In genomic region chr2:176068037-176068832, GRCh38 we compare ENCODE assay signal across 24 cellular contexts. TPM values are rescaled to one million over a fixed set of nuclear protein-coding genes. Genes with fewer than 3 reads are reported as not detected.
DNase-seq lines count a peak whose midpoint lies in the region; ATAC-seq, FAIRE-seq and TF ChIP-seq lines count a peak whose summit lies in the region.
"Had no signal": no experiment of that assay in that cellular context is flagged by ENCODE, and none has a peak within 500 bp of the region (broad histone marks: within the 10 kb centered on the region; RNA-seq: fewer than 3 reads in every experiment).

No MANE protein-coding gene starts in this region.

- POLR2A ChIA-PET in SK-N-SH (lab: Yijun Ruan, JAX): no interaction called here

- H2BK12ac ChIP-seq in trophoblast cell (ENCODE audit: low read length): no peak overlapping the region

- no peak overlapping the region for H2BK120ac ChIP-seq in trophoblast cell (ENCODE audit: insufficient read depth, low read length, poor library complexity)

- H3K4me1 ChIP-seq in right cardiac atrium (ENCODE audit: control insufficient read depth, insufficient read depth, low read length) (peaks cover 2% of the 10 kb centered on the region), heart right ventricle (peaks cover 0 to 26% (median 18%) of the 10 kb centered on the region in 9 donors), trophoblast cell (ENCODE audit: control insufficient read depth in 1 of 2, insufficient read depth in 2 of 2, low read length in 2 of 2) (peaks cover 4 to 5% of the 10 kb centered on the region in 2 experiments), SK-N-SH (ENCODE audit: control insufficient read depth in 1 of 2, insufficient read depth in 2 of 2, low read depth in 1 of 2, low read length in 1 of 2) (no peaks in the 10 kb centered on the region)

- peaks cover 2% of the 10 kb centered on the region for H3K79me1 ChIP-seq in trophoblast cell (ENCODE audit: low read length)

- H3K9ac ChIP-seq in trophoblast cell (ENCODE audit: low read length): no peak overlapping the region
- H3K9ac ChIP-seq in SK-N-SH: no peak overlapping the region

- peaks cover 2% of the 10 kb centered on the region for H3K79me2 ChIP-seq in trophoblast cell (ENCODE audit: control insufficient read depth, insufficient read depth, low read length, poor library complexity)
- no peaks in the 10 kb centered on the region for H3K79me2 ChIP-seq in SK-N-SH (ENCODE audit: insufficient read depth)

- FAIRE-seq in HTR-8/SVneo (lab: Jason Lieb, UNC): no peak
- FAIRE-seq: GM12892, islet of Langerhans, K562 had no signal

- TF ChIP-seq CTCF in heart right ventricle (IDR thresholded peaks at IDR 0.05) (no peak), dorsolateral prefrontal cortex (IDR thresholded peaks at IDR 0.05 in 54 of 56, conservative IDR thresholded peaks at IDR 0.05 in 2 of 56; ENCODE audit: low read depth in 1 of 56, partially characterized antibody in 56 of 56) (no peak), SK-N-SH (IDR thresholded peaks at IDR 0.05) (no peak)

- no peak overlapping the region for H3K4ac ChIP-seq in trophoblast cell (ENCODE audit: low read depth, low read length)

- no peak for ATAC-seq in right cardiac atrium
- ATAC-seq in heart right ventricle: no peak
- ATAC-seq in left colon: peak; percentile 25
- ATAC-seq in stimulated activated naive CD8-positive, alpha-beta T cell treated with anti-CD3 and anti-CD28 coated beads, Interleukin-15, Interleukin-2, amounts not matched to agents 100 U/mL and 50 U/mL, for 24 hours: no peak

- no peaks in the 10 kb centered on the region for H4K20me1 ChIP-seq in SK-N-SH (ENCODE audit: insufficient read depth)

- H3F3A ChIP-seq in SK-N-SH (replicated peaks; ENCODE audit: insufficient read depth): no peaks in the 10 kb centered on the region

- H3K27ac ChIP-seq in right cardiac atrium (ENCODE audit: low read length): no peak overlapping the region
- no peak overlapping the region for H3K27ac ChIP-seq in heart right ventricle
- H3K27ac ChIP-seq in trophoblast cell (ENCODE audit: low read depth, low read length): no peak overlapping the region
- no peak overlapping the region for H3K27ac ChIP-seq in dorsolateral prefrontal cortex
- no peak overlapping the region for H3K27ac ChIP-seq in SK-N-SH (ENCODE audit: low read depth in 2 of 2, low read length in 1 of 2)
- H3K27ac ChIP-seq: C4-2B, VCaP had no signal

- peak overlapping the region; percentile 57 for H3K4me2 ChIP-seq in trophoblast cell (ENCODE audit: low read length)
- H3K4me2 ChIP-seq in SK-N-SH: no peak overlapping the region

- H3K23ac ChIP-seq in trophoblast cell (ENCODE audit: low read length): no peak overlapping the region

- H3K9me3 ChIP-seq in right cardiac atrium (ENCODE audit: control insufficient read depth, low read length) (no peaks in the 10 kb centered on the region), heart right ventricle (no peaks in the 10 kb centered on the region), trophoblast cell (ENCODE audit: insufficient read depth, low read depth, low read length) (peaks cover 11% of the 10 kb centered on the region), SK-N-SH (no peaks in the 10 kb centered on the region)

- no peaks in the 10 kb centered on the region for H3K9me2 ChIP-seq in SK-N-SH

- H3K36me3 ChIP-seq in heart right ventricle (no peaks in the 10 kb centered on the region), trophoblast cell (ENCODE audit: control insufficient read depth in 1 of 2, insufficient read depth in 2 of 2, low read length in 2 of 2) (no peaks in the 10 kb centered on the region), SK-N-SH (replicated peaks in 1 of 2; ENCODE audit: control insufficient read depth in 1 of 2, insufficient read depth in 2 of 2, low read length in 1 of 2) (no peaks in the 10 kb centered on the region)

- H3K18ac ChIP-seq in trophoblast cell (ENCODE audit: low read length): no peak overlapping the region

- no peak overlapping the region for H4K12ac ChIP-seq in trophoblast cell (ENCODE audit: low read depth, low read length)

- no peak overlapping the region for H2AK5ac ChIP-seq in trophoblast cell (ENCODE audit: low read length)

- H3K27me3 ChIP-seq in right cardiac atrium (ENCODE audit: control insufficient read depth, insufficient read depth) (no peaks in the 10 kb centered on the region), heart right ventricle (peaks cover 43 to 100% (median 98%) of the 10 kb centered on the region in 7 donors), trophoblast cell (ENCODE audit: insufficient read depth, low read length) (peaks cover 70% of the 10 kb centered on the region), dorsolateral prefrontal cortex (peaks cover 26 to 100% (median 85%) of the 10 kb centered on the region in 45 donors), SK-N-SH (ENCODE audit: insufficient read depth) (no peaks in the 10 kb centered on the region; the same call in 1 of the 2 replicates)

- H4K8ac ChIP-seq in trophoblast cell (ENCODE audit: low read depth, low read length): no peak overlapping the region

- WGBS in right cardiac atrium: 7% methylated on average over 41 of the region's 41 CpGs
- 12 to 14% methylated on average over 41 of the region's 41 CpGs for WGBS in heart right ventricle, 2 donors
- no CpG with 5 or more reads among the region's 41 CpGs for WGBS in trophoblast cell (ENCODE audit: extremely low coverage, insufficient coverage, insufficient read length)
- 80% methylated on average over 38 of the region's 41 CpGs for WGBS in SK-N-SH (ENCODE audit: low lambda C conversion rate)

- CTCF ChIA-PET in SK-N-SH (lab: Yijun Ruan, JAX): interaction anchor here (1.0 to 2.1 kb wide), 4 partner anchors 11 to 378 kb away, joined by 3 to 8 read pairs (median 5); no protein-coding TSS in a partner anchor

- no peak overlapping the region for H2BK5ac ChIP-seq in trophoblast cell (ENCODE audit: low read depth, low read length, poor library complexity)

- TF ChIP-seq EP300 in SK-N-SH (IDR thresholded peaks at IDR 0.05; ENCODE audit: borderline replicate concordance in 1 of 2, low read depth in 1 of 2, low read length in 1 of 2): no peak

- DNase-seq in right cardiac atrium: no peak
- DNase-seq in heart right ventricle: no peak
- DNase-seq in left colon: no peak
- DNase-seq in trophoblast cell: no peak
- DNase-seq in HTR-8/SVneo (ENCODE audit: insufficient read length, low spot score): no peak
- DNase-seq in stimulated activated naive CD8-positive, alpha-beta T cell treated with anti-CD3 and anti-CD28 coated beads, Interleukin-15, Interleukin-2, amounts not matched to agents 100 U/mL and 50 U/mL, for 24 hours: no peak
- DNase-seq in dorsolateral prefrontal cortex: no peak
- no peak for DNase-seq in SK-N-SH
- DNase-seq: activated CD4-positive, alpha-beta T cell treated with anti-CD3 and anti-CD28 coated beads, Interleukin-2, amount 50 U/mL, for 48 hours; activated naive CD4-positive, alpha-beta T cell treated with Interleukin-2 at 50 U/mL for 16 hours; anterior cingulate cortex; cerebellar nuclear complex; GF-D8; NCI-H1694; NCI-H774; SIG-M5; stimulated activated naive CD4-positive, alpha-beta T cell had no signal

- no peak overlapping the region for H3K14ac ChIP-seq in trophoblast cell (ENCODE audit: low read length)

- TF ChIP-seq RAD21 in SK-N-SH (IDR thresholded peaks at IDR 0.05; ENCODE audit: low read length): no peak

- no peak overlapping the region for H4K91ac ChIP-seq in trophoblast cell (ENCODE audit: low read depth, low read length)

- intact Hi-C loops in right cardiac atrium (cut with DNase I): no loop called here
- intact Hi-C loops in heart right ventricle (cut with DNase I): loop anchor here in 1 of 10 donors (2.0 kb wide), 1 partner anchor 55 kb away; the partner anchor contains the start of gene HOXD9
- intact Hi-C loops in left colon (cut with DNase I, micrococcal nuclease): no loop called here
- intact Hi-C loops in dorsolateral prefrontal cortex (cut with DNase I): no loop called here

- H3K4me3 ChIP-seq in right cardiac atrium (ENCODE audit: low read length): peak overlapping the region; percentile 43
- H3K4me3 ChIP-seq in heart right ventricle: peak overlapping the region in 5 of 10 donors; percentile 30 to 42 (median 35)
- no peak overlapping the region for H3K4me3 ChIP-seq in trophoblast cell (ENCODE audit: low read depth, low read length)
- H3K4me3 ChIP-seq in dorsolateral prefrontal cortex: peak overlapping the region in 19 of 59 donors; percentile 22 to 64 (median 46)
- H3K4me3 ChIP-seq in SK-N-SH (ENCODE audit: low read depth in 2 of 2, low read length in 1 of 2): no peak overlapping the region
- H3K4me3 ChIP-seq: K562 had no signal

- H2AFZ ChIP-seq in trophoblast cell (ENCODE audit: insufficient read depth, low read length, poor library complexity) (no peak overlapping the region), SK-N-SH (ENCODE audit: low read depth) (no peak overlapping the region)

RNA-seq across cellular contexts. Expression of gene EVX2, which starts 15.5 kb away (rescaled TPM):
- total RNA-seq in right cardiac atrium: not detected
- polyA plus RNA-seq in right cardiac atrium: not detected
- not detected for total RNA-seq in heart right ventricle
- polyA plus RNA-seq in heart right ventricle: not detected
- not detected for total RNA-seq in left colon
- 0.03 TPM in 2 replicates for polyA plus RNA-seq in trophoblast cell (2013)
- total RNA-seq in dorsolateral prefrontal cortex: under 1 TPM in 1 of 120 experiments, not detected in 119; 0.13 TPM
- not detected in 2 replicates for polyA plus RNA-seq in SK-N-SH (2012; rRNA removed)
- polyA plus RNA-seq in SK-N-SH (2012; cell fraction: cytosol; rRNA removed): not detected in 2 replicates
- 0.01 TPM in 1 of 2 replicates, not detected in the other for polyA plus RNA-seq in SK-N-SH (2012; cell fraction: nucleus; rRNA removed)
- total RNA-seq: K562; OCI-LY7; T-helper 1 cell treated with Interleukin-12 subunit alpha and Interleukin-12 subunit beta and Interleukin-4 antibody, amounts not matched to agents 30 ng/mL and 1 ng/mL, for 36 hours had no signal
- polyA plus RNA-seq: K562 had no signal

RNA-seq across cellular contexts. Expression of gene HOXD13, which starts 24.3 kb away (rescaled TPM):
- total RNA-seq in right cardiac atrium (not detected), heart right ventricle (not detected), left colon (under 1 TPM; 0.14 to 0.15 TPM), dorsolateral prefrontal cortex (not detected)
- polyA plus RNA-seq in right cardiac atrium (not detected), heart right ventricle (not detected), SK-N-SH (2012; rRNA removed) (not detected in 2 replicates)
- 0.28 and 0.37 TPM in 2 replicates for polyA plus RNA-seq in trophoblast cell (2013)
- polyA plus RNA-seq in SK-N-SH (2012; cell fraction: cytosol; rRNA removed): 0.01 TPM in 1 of 2 replicates, not detected in the other
- not detected in 2 replicates for polyA plus RNA-seq in SK-N-SH (2012; cell fraction: nucleus; rRNA removed)
- total RNA-seq: K562; OCI-LY7; T-helper 1 cell treated with Interleukin-12 subunit alpha and Interleukin-12 subunit beta and Interleukin-4 antibody, amounts not matched to agents 30 ng/mL and 1 ng/mL, for 36 hours had no signal

RNA-seq across cellular contexts. Expression of gene HOXD12, which starts 31.4 kb away (rescaled TPM):
- total RNA-seq in right cardiac atrium: not detected
- polyA plus RNA-seq in right cardiac atrium: not detected
- not detected for total RNA-seq in heart right ventricle
- not detected for polyA plus RNA-seq in heart right ventricle
- total RNA-seq in left colon: not detected
- polyA plus RNA-seq in trophoblast cell (2013): 0.06 and 0.07 TPM in 2 replicates
- not detected for total RNA-seq in dorsolateral prefrontal cortex
- polyA plus RNA-seq in SK-N-SH (2012; rRNA removed): not detected in 2 replicates
- polyA plus RNA-seq in SK-N-SH (2012; cell fraction: cytosol; rRNA removed): not detected in 2 replicates
- polyA plus RNA-seq in SK-N-SH (2012; cell fraction: nucleus; rRNA removed): not detected in 2 replicates
- total RNA-seq: K562; T-helper 1 cell treated with Interleukin-12 subunit alpha and Interleukin-12 subunit beta and Interleukin-4 antibody, amounts not matched to agents 30 ng/mL and 1 ng/mL, for 36 hours had no signal
- polyA plus RNA-seq: K562 had no signal

RNA-seq across cellular contexts. Expression of gene HOXD11, which starts 38.8 kb away (rescaled TPM):
- total RNA-seq in right cardiac atrium (not detected), heart right ventricle (not detected), left colon (1 to 10 TPM in 1 of 2 donors, under 1 TPM in 1; 0.37 to 4.2 TPM), dorsolateral prefrontal cortex (not detected)
- polyA plus RNA-seq in right cardiac atrium (not detected), heart right ventricle (not detected), SK-N-SH (2012; rRNA removed) (not detected in 2 replicates)
- 2.7 and 3.3 TPM in 2 replicates for polyA plus RNA-seq in trophoblast cell (2013)
- polyA plus RNA-seq in SK-N-SH (2012; cell fraction: cytosol; rRNA removed): not detected in 2 replicates
- not detected in 2 replicates for polyA plus RNA-seq in SK-N-SH (2012; cell fraction: nucleus; rRNA removed)
- total RNA-seq: K562; OCI-LY7; T-helper 1 cell treated with Interleukin-12 subunit alpha and Interleukin-12 subunit beta and Interleukin-4 antibody, amounts not matched to agents 30 ng/mL and 1 ng/mL, for 36 hours had no signal
- polyA plus RNA-seq: K562 had no signal

RNA-seq across cellular contexts. Expression of gene HOXD10, which starts 48.3 kb away (rescaled TPM):
- not detected for total RNA-seq in right cardiac atrium
- polyA plus RNA-seq in right cardiac atrium: not detected
- not detected for total RNA-seq in heart right ventricle
- polyA plus RNA-seq in heart right ventricle: not detected
- 10 to 100 TPM in 1 of 2 donors, 1 to 10 TPM in 1; 1.0 to 14.8 TPM for total RNA-seq in left colon
- 1.4 and 1.6 TPM in 2 replicates for polyA plus RNA-seq in trophoblast cell (2013)
- under 1 TPM in 1 of 120 experiments, not detected in 119; 0.24 TPM for total RNA-seq in dorsolateral prefrontal cortex
- 0.03 and 0.10 TPM in 2 replicates for polyA plus RNA-seq in SK-N-SH (2012; rRNA removed)
- 0.04 TPM in 2 replicates for polyA plus RNA-seq in SK-N-SH (2012; cell fraction: cytosol; rRNA removed)
- 0.06 TPM in 1 of 2 replicates, not detected in the other for polyA plus RNA-seq in SK-N-SH (2012; cell fraction: nucleus; rRNA removed)
- total RNA-seq: K562; OCI-LY7; T-helper 1 cell treated with Interleukin-12 subunit alpha and Interleukin-12 subunit beta and Interleukin-4 antibody, amounts not matched to agents 30 ng/mL and 1 ng/mL, for 36 hours had no signal
- polyA plus RNA-seq: K562 had no signal
